ENCODE assay signal across 1 cellular context in genomic region chr6:88963139-88964090, GRCh38.
TF ChIP-seq lines count a peak whose summit lies in the region.

Gene RNGTT, minus strand, starts transcription at chr6:88963618. Its CDS starts 209 bp downstream, at chr6:88963409.

TF ChIP-seq in K562, 482 proteins besides CTCF, POLR2A, EP300 and RAD21 (continued from another document):
- TF ChIP-seq TAF9B (IDR thresholded peaks at IDR 0.05; ENCODE audit: partially characterized antibody), result peak; percentile 59
- 0 out of 2 replicates have a peak, but pooled peaks have one; percentile 7 for TF ChIP-seq TEAD4 (IDR thresholded peaks at IDR 0.05; ENCODE audit: low read length)
- no peak for TF ChIP-seq TEAD4 (CRISPR knock-in tag; IDR thresholded peaks at IDR 0.05; ENCODE audit: borderline replicate concordance)
- TF ChIP-seq CREM (IDR thresholded peaks at IDR 0.05; ENCODE audit: low read depth), result peak; percentile 82
- TF ChIP-seq MNT (conservative IDR thresholded peaks at IDR 0.05), result peak; percentile 41 to 69; a peak in 1 of 4 replicates
- peak; percentile 95 for TF ChIP-seq ELF1 (tag; IDR thresholded peaks at IDR 0.05)
- TF ChIP-seq L3MBTL2 (IDR thresholded peaks at IDR 0.05), result peak; percentile 73
- 0 out of 2 replicates have a peak, but pooled peaks have one; percentile 58 for TF ChIP-seq ATF6 (CRISPR knock-in tag; IDR thresholded peaks at IDR 0.05)
